15 cellular contexts compared by ENCODE assay signal in the genomic region with DNA sequence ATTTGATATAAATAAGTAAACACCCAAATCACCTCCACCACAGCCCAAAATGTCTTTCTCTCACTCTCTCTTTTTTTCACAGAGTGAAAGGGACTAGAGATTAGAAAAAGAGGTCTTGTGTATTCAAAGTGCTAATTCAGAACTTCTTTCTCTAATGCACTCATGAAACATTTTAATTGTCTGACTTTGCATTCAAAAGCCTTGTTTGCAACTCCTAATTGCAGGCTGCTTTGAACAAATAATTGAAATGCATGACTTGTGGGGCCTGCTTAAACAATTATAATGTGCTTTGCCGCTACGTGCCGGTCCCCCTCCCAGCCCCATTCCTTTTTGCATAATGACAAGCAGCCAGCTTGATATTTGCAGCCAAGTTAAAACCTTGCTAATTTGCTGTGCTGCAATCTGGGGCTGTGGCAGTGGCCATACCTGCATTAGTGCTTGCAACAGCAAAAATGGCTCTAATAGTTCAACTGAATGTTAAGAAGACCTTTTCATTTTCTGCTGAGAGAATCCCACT.
"Had no signal": no experiment of that assay in that cellular context is flagged by ENCODE, and none has a peak within 500 bp of the region (broad histone marks: within the 10 kb centered on the region; RNA-seq: fewer than 3 reads in every experiment).

No MANE protein-coding gene starts in this region.

- H3K4me3 ChIP-seq: hepatocyte, lower lobe of right lung, right atrium auricular region, tibial artery, vagina had no signal

- H3K79me2 ChIP-seq: hepatocyte had no signal

- H3K4me2 ChIP-seq: hepatocyte had no signal

- H3K9me3 ChIP-seq: lower lobe of right lung, neutrophil, right atrium auricular region, tibial artery, vagina had no signal

- DNase-seq: activated CD4-positive, alpha-beta memory T cell treated with anti-CD3 and anti-CD28 coated beads, Interleukin-2, amount 10 ng/mL, durations not matched to agents 7 days and 5 days; activated gamma-delta T cell; activated T-cell treated with anti-CD3 and anti-CD28 coated beads, Interleukin-2, amount 50 U/mL, for 48 hours; amygdala; brain microvascular endothelial cell; cerebellar nuclear complex; erythroblast; immature natural killer cell; lower lobe of right lung; tibial artery had no signal

- H3K4me1 ChIP-seq: lower lobe of right lung, right atrium auricular region, tibial artery, vagina had no signal

- H3K27ac ChIP-seq: brain microvascular endothelial cell, hepatocyte, lower lobe of right lung, neutrophil, right atrium auricular region, tibial artery, vagina had no signal

- ATAC-seq: lower lobe of right lung; stimulated activated memory B cell treated with anti-CD40 and anti-IgM and Interleukin-4, amounts not matched to agents 10 μg/mL and 1 μg/mL and 100 μg/mL, for 72 hours had no signal

- H3K27me3 ChIP-seq: right atrium auricular region, vagina had no signal

- H2AFZ ChIP-seq: hepatocyte had no signal

- H3K36me3 ChIP-seq: brain microvascular endothelial cell, lower lobe of right lung, neutrophil, right atrium auricular region, tibial artery, vagina had no signal
